ENCODE assay signal across 34 cellular contexts in the genomic region with DNA sequence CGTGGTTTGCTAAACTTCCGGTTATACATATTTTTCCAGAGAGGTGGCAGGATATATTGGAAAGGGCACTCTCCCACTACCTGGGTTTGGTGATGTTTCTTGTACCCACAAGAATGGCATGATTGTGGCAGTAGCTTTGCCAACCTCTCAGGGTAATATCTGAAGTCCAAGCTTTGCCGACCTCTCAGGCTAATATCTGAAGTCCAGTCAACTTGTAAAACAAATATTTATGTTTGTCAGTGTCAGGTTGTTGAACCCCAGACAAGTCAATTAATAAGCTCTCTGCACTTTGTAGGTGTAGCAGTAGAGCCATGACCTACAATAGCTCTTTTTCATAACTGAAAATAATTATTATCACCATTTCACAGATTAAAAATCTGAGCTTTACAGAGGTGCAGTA.
"Had no signal": no experiment of that assay in that cellular context is flagged by ENCODE, and none has a peak within 500 bp of the region (broad histone marks: within the 10 kb centered on the region; RNA-seq: fewer than 3 reads in every experiment).

No MANE protein-coding gene starts in this region.

- H3K4me3 ChIP-seq: MG63 had no signal

- H3K9ac ChIP-seq: KMS-11 had no signal

- H3K27ac ChIP-seq: KMS-11 had no signal

- H3K4me2 ChIP-seq: KMS-11 had no signal

- H3K27me3 ChIP-seq: MG63 had no signal

- DNase-seq: Karpas-422, Kasumi-1, MG63, MM.1S, MV-4-11, NCI-H1048, NCI-H1092, NCI-H1092 treated with DMSO at 0.1 percent for 48 hours, NCI-H1105, NCI-H1105 treated with DMSO at 0.1 percent for 48 hours, NCI-H1417, NCI-H1417 treated with DMSO at 0.1 percent for 48 hours, NCI-H1436, NCI-H1436 treated with DMSO at 0.1 percent for 48 hours, NCI-H146, NCI-H1694, NCI-H1694 treated with DMSO at 0.1 percent for 48 hours, NCI-H187, NCI-H187 treated with DMSO at 0.1 percent for 48 hours, NCI-H1930, NCI-H2029, NCI-H2029 treated with DMSO at 0.1 percent for 48 hours, NCI-H2081, NCI-H2081 treated with DMSO at 0.1 percent for 48 hours, NCI-H2107, NCI-H2171, NCI-H2171 treated with DMSO at 0.1 percent for 48 hours, NCI-H2227 treated with DMSO at 0.1 percent for 48 hours, NCI-H226, NCI-H345, NCI-H446, NCI-H446 treated with DMSO at 0.1 percent for 48 hours, NCI-H510A had no signal

- H3K36me3 ChIP-seq: MG63 had no signal

- H3K9me3 ChIP-seq: MG63 had no signal
